8 cellular contexts compared by ENCODE assay signal in the genomic region with DNA sequence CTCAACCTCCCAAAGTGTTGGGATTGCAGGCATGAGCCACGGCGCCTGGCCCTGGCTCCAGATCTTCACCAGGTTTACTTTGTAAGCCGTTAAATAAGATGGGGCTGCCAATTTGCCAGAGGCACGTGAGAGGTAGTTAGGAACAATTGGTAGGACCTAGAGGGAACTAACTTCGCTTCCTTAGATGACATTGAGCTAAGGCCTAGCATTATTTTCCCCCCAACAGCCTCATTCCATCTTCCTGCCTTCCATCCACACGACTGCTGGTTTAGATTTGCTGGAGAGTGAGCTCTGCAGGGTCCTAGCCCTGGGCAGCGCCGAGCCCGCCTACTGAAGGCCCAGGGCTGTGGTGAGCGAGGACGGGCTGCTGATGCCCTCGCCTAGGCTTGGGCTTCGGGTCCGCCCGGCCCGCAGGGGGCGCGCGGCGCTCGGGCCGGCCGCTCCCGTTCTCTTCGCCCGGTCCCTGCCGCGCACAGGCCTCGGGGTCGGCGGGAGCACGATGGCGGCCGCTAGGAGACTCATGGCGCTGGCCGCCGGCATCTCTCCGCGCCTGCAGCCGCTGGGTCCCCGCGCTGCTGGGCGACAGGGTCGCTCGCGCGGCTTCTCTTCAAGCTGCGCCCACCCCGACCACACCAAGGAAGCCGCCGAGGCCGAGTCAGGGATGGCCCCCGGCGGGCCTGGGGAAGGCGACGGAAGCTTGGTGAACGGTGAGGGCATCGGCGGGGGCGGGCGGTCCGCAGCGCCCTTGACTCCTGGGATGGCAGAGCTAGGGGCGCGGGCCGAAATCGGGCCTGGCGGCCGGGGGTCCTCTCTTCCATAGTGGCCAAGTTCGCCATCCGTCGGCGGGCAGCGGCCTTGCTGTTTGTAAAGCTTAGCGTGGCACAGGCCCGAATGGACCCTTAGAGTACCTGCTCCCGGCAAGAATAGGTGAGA. TPM values are rescaled to one million over a fixed set of nuclear protein-coding genes. Genes with fewer than 3 reads are reported as not detected.
DNase-seq lines count a peak whose midpoint lies in the region; ATAC-seq and TF ChIP-seq lines count a peak whose summit lies in the region.

No MANE protein-coding gene starts in this region.

- no peaks in the 10 kb centered on the region; the same call in 1 of the 2 replicates for H4K20me1 ChIP-seq in MM.1S (ENCODE audit: insufficient read depth, low read length)

- DNase-seq in GM10266 (ENCODE audit: extremely low spot score) (peak; percentile 95), HCEC 1CT (peak; percentile 84), MM.1S (peak; percentile 84), SKM-1 treated with dmso at 0.1 percent for 144 hours (lab: John Stamatoyannopoulos, UW; ENCODE audit: unreplicated experiment) (peak; percentile 53), heart left ventricle (peak; percentile 75 to 89 (median 80)), posterior vena cava (ENCODE audit: low spot score) (peak; percentile 93), upper lobe of right lung (peak; percentile 90)
- peak; percentile 51 for DNase-seq in activated naive CD8-positive, alpha-beta T cell treated with anti-CD3 and anti-CD28 coated beads, Interleukin-2, amount 50 U/mL, for 16 hours (ENCODE audit: low read depth, low spot score)

- intact Hi-C loops in heart left ventricle (cut with DNase I) (loop anchor here in 4 of 10 donors (1.0 to 5.0 kb wide), 5 partner anchors 167 to 333 kb away; no protein-coding TSS in a partner anchor), posterior vena cava (cut with DNase I) (loop anchor here in 1 of 2 donors (5.0 kb wide), 1 partner anchor 332 kb away; no protein-coding TSS in a partner anchor), upper lobe of right lung (cut with DNase I) (no loop called here)

- peak; percentile 83 to 99 (median 98) for ATAC-seq in heart left ventricle
- ATAC-seq in upper lobe of right lung = peak; percentile 100

- H3K4me3 ChIP-seq in MM.1S (ENCODE audit: low read length) (peak overlapping the region; percentile 88), heart left ventricle (peak overlapping the region; percentile 49 to 99 (median 84)), upper lobe of right lung (peak overlapping the region; percentile 99)

- peaks cover 12% of the 10 kb centered on the region for H3K36me3 ChIP-seq in MM.1S (replicated peaks; ENCODE audit: insufficient read depth, low read length)
- peaks cover 0 to 56% (median 40%) of the 10 kb centered on the region in 9 donors for H3K36me3 ChIP-seq in heart left ventricle
- peaks cover 46% of the 10 kb centered on the region for H3K36me3 ChIP-seq in upper lobe of right lung

- peaks cover 38% of the 10 kb centered on the region for H3K79me2 ChIP-seq in MM.1S (ENCODE audit: low read length)

- H3K9ac ChIP-seq in MM.1S (ENCODE audit: low read length) = peak overlapping the region; percentile 92

- peak overlapping the region; percentile 74 for H2AFZ ChIP-seq in MM.1S (ENCODE audit: low read length)

- H3K4me2 ChIP-seq in MM.1S (ENCODE audit: low read depth, low read length) = peak overlapping the region; percentile 83

- no peaks in the 10 kb centered on the region for H3K27me3 ChIP-seq in MM.1S (replicated peaks; ENCODE audit: insufficient read depth, low read length)
- no peaks in the 10 kb centered on the region for H3K27me3 ChIP-seq in heart left ventricle
- no peaks in the 10 kb centered on the region for H3K27me3 ChIP-seq in upper lobe of right lung

- TF ChIP-seq CTCF in GM10266 (IDR thresholded peaks at IDR 0.05; ENCODE audit: control insufficient read depth, insufficient read depth, low read depth, missing control alignments) (peak; percentile 94), MM.1S (IDR thresholded peaks at IDR 0.05; ENCODE audit: low read length) (peak; percentile 86), heart left ventricle (IDR thresholded peaks at IDR 0.05) (peak; percentile 74 to 94 (median 87)), upper lobe of right lung (IDR thresholded peaks at IDR 0.05) (peak; percentile 82)

- no peaks in the 10 kb centered on the region for H3K9me3 ChIP-seq in MM.1S (replicated peaks; ENCODE audit: insufficient read depth, low read length)
- no peaks in the 10 kb centered on the region for H3K9me3 ChIP-seq in heart left ventricle
- H3K9me3 ChIP-seq in upper lobe of right lung = no peaks in the 10 kb centered on the region

- H3K4me1 ChIP-seq in MM.1S (ENCODE audit: low read length) (peaks cover 6% of the 10 kb centered on the region), heart left ventricle (peaks cover 0 to 25% (median 20%) of the 10 kb centered on the region in 12 donors), upper lobe of right lung (peaks cover 20% of the 10 kb centered on the region)

- no peaks in the 10 kb centered on the region for H3K9me2 ChIP-seq in MM.1S (replicated peaks; ENCODE audit: insufficient read depth, low read length)

- TF ChIP-seq POLR2A in heart left ventricle (IDR thresholded peaks at IDR 0.05) = peak in 1 of 2 donors; percentile 37

- WGBS in heart left ventricle, 4 donors = 3 to 8% (median 4%) methylated on average over 29 to 77 of the region's 77 CpGs

- H3K27ac ChIP-seq in MM.1S (ENCODE audit: low read length) = peak overlapping the region; percentile 17; the same call in 1 of the 2 replicates
- peak overlapping the region; percentile 1 to 90 (median 82) for H3K27ac ChIP-seq in heart left ventricle
- peak overlapping the region; percentile 89 for H3K27ac ChIP-seq in upper lobe of right lung

- H3F3A ChIP-seq in MM.1S (ENCODE audit: insufficient read depth, low read length) = no peaks in the 10 kb centered on the region

RNA-seq across cellular contexts. Expression of gene DHX30, which starts 21.9 kb away (rescaled TPM):
- total RNA-seq in heart left ventricle (10 to 100 TPM; 41.2 to 74.4 (median 49.4) TPM), posterior vena cava (10 to 100 TPM; 41.0 to 41.4 TPM), upper lobe of right lung (62.0 TPM)
- 10 to 100 TPM; 30.7 to 56.3 TPM for polyA plus RNA-seq in heart left ventricle

RNA-seq across cellular contexts. Expression of gene SMARCC1, which starts 43.1 kb away (rescaled TPM):
- total RNA-seq in heart left ventricle (10 to 100 TPM; 17.6 to 31.4 (median 25.5) TPM), posterior vena cava (10 to 100 TPM; 53.4 to 84.8 TPM), upper lobe of right lung (67.9 TPM)
- polyA plus RNA-seq in heart left ventricle = 10 to 100 TPM in 1 of 2 donors, 1 to 10 TPM in 1; 5.8 to 17.2 TPM

Comparison
In these comparisons a context has a peak if more than half of its experiments do, and no peak if none do; other contexts are left out.
1. Peak in every context shown above with its lines: DNase-seq, ATAC-seq, H3K4me3 ChIP-seq and H3K27ac ChIP-seq.
2. H3K27ac ChIP-seq: peak in every context shown above with its lines; median percentile 89 in upper lobe of right lung; 82 in heart left ventricle; 17 in MM.1S.